Comparison of ENCODE assay signal across 1 cellular context in genomic region chr1:235043234-235043633, GRCh38.
TF ChIP-seq lines count a peak whose summit lies in the region.

No MANE protein-coding gene starts in this region.

TF ChIP-seq in GM23338, 12 proteins besides CTCF, POLR2A, EP300 and RAD21:
- TF ChIP-seq ZNF331 (CRISPR knock-in tag; IDR thresholded peaks at IDR 0.05; ENCODE audit: low read depth), result no peak
- TF ChIP-seq ETS1 (IDR thresholded peaks at IDR 0.05), result no peak
- no peak for TF ChIP-seq JUNB (IDR thresholded peaks at IDR 0.05; ENCODE audit: unreplicated experiment)
- TF ChIP-seq POLR2AphosphoS5 (IDR thresholded peaks at IDR 0.05; ENCODE audit: low read depth), result no peak
- TF ChIP-seq EZH2phosphoT487 (IDR thresholded peaks at IDR 0.05; ENCODE audit: unreplicated experiment), result no peak
- no peak for TF ChIP-seq ZNF462 (CRISPR knock-in tag; IDR thresholded peaks at IDR 0.05)
- TF ChIP-seq EZH2 (IDR thresholded peaks at IDR 0.05; ENCODE audit: low read depth, unreplicated experiment), result no peak
- TF ChIP-seq NANOG (IDR thresholded peaks at IDR 0.05; ENCODE audit: borderline replicate concordance), result no peak
- TF ChIP-seq CREB1 (CRISPR knock-in tag; IDR thresholded peaks at IDR 0.05; ENCODE audit: low read depth), result no peak
- TF ChIP-seq STAT1 (IDR thresholded peaks at IDR 0.05; ENCODE audit: unreplicated experiment), result no peak
- no peak for TF ChIP-seq REST (IDR thresholded peaks at IDR 0.05; ENCODE audit: unreplicated experiment)
- TF ChIP-seq ZNF114 (CRISPR knock-in tag; IDR thresholded peaks at IDR 0.05), result no peak
